Comparison of ENCODE assay signal across 17 cellular contexts in genomic region chrX:66164931-66165330, GRCh38. TPM values are rescaled to one million over a fixed set of nuclear protein-coding genes. Genes with fewer than 3 reads are reported as not detected.
DNase-seq lines count a peak whose midpoint lies in the region; ATAC-seq and TF ChIP-seq lines count a peak whose summit lies in the region.
"Had no signal": no experiment of that assay in that cellular context is flagged by ENCODE, and none has a peak within 500 bp of the region (broad histone marks: within the 10 kb centered on the region; RNA-seq: fewer than 3 reads in every experiment).

No MANE protein-coding gene starts in this region.

- TF ChIP-seq CTCF in AG04449 (IDR thresholded peaks at IDR 0.05; ENCODE audit: insufficient read depth, low read length, missing control alignments), result no peak
- no peak for TF ChIP-seq CTCF in ascending aorta (IDR thresholded peaks at IDR 0.05)
- TF ChIP-seq CTCF in progenitor cell of endocrine pancreas (IDR thresholded peaks at IDR 0.05; ENCODE audit: unreplicated experiment), result no peak

- POLR2A ChIA-PET in AG04449 (lab: Yijun Ruan, JAX), result no interaction called here

- H3K4me3 Mint-ChIP-seq in progenitor cell of endocrine pancreas (ENCODE audit: low read depth), result peak overlapping the region; percentile 88

- intact Hi-C loops in ascending aorta (cut with DNase I), result loop anchor here (5.0 kb wide), 1 partner anchor 568 kb away; no protein-coding TSS in a partner anchor

- H3K27ac ChIP-seq in ascending aorta (peak overlapping the region in 1 of 2 donors; percentile 70), iPS-18a (ENCODE audit: low read length) (no peak overlapping the region)
- H3K27ac ChIP-seq: SJSA1, testis, VCaP had no signal

- H3K4me3 ChIP-seq in AG04449 (ENCODE audit: low read depth, low read length), result peak overlapping the region; percentile 58
- H3K4me3 ChIP-seq in ascending aorta, result peak overlapping the region; percentile 48 to 65
- peak overlapping the region; percentile 78 for H3K4me3 ChIP-seq in iPS-18a (ENCODE audit: low read length)
- H3K4me3 ChIP-seq: GM12878, lung, SJSA1 had no signal

- H3K27me3 Mint-ChIP-seq in progenitor cell of endocrine pancreas, result no peaks in the 10 kb centered on the region

- H3K4me1 Mint-ChIP-seq in progenitor cell of endocrine pancreas (ENCODE audit: low read depth), result peaks cover 5% of the 10 kb centered on the region

- no peak for ATAC-seq in GM19023 (IDR thresholded peaks at IDR 0.05; ENCODE audit: unreplicated experiment)
- ATAC-seq: GM12878 had no signal

- H3K27me3 ChIP-seq in ascending aorta (no peaks in the 10 kb centered on the region), iPS-18a (ENCODE audit: control insufficient read depth, insufficient read depth, low read length) (no peaks in the 10 kb centered on the region)
- H3K27me3 ChIP-seq: SJSA1, testis had no signal

- H3K9me3 Mint-ChIP-seq in progenitor cell of endocrine pancreas (ENCODE audit: low read depth), result peaks cover 11% of the 10 kb centered on the region

- H3K36me3 Mint-ChIP-seq in progenitor cell of endocrine pancreas (ENCODE audit: insufficient read depth), result peaks cover 3% of the 10 kb centered on the region

- H3K4me1 ChIP-seq in ascending aorta (no peaks in the 10 kb centered on the region), iPS-18a (ENCODE audit: control insufficient read depth, low read depth, low read length) (no peaks in the 10 kb centered on the region)
- H3K4me1 ChIP-seq: SJSA1, testis had no signal

- H3K27ac Mint-ChIP-seq in progenitor cell of endocrine pancreas, result no peak overlapping the region

- H3K36me3 ChIP-seq in ascending aorta (no peaks in the 10 kb centered on the region), iPS-18a (ENCODE audit: control insufficient read depth, low read depth, low read length) (peaks cover 5% of the 10 kb centered on the region)
- H3K36me3 ChIP-seq: SJSA1 had no signal

- H3K9me3 ChIP-seq in ascending aorta (no peaks in the 10 kb centered on the region), iPS-18a (ENCODE audit: control insufficient read depth, low read depth, low read length) (peaks cover 18% of the 10 kb centered on the region)
- H3K9me3 ChIP-seq: SJSA1, testis had no signal

- CTCF ChIA-PET in AG04449 (lab: Yijun Ruan, JAX), result no interaction called here

- DNase-seq in AG04449 (ENCODE audit: low read depth, low spot score), result no peak
- no peak for DNase-seq in ascending aorta (ENCODE audit: low spot score in 2 of 2)
- no peak for DNase-seq in progenitor cell of endocrine pancreas (ENCODE audit: low spot score, unreplicated experiment)
- no peak for DNase-seq in stimulated activated CD8-positive, alpha-beta memory T cell treated with anti-CD3 and anti-CD28 coated beads, Interleukin-4, amount 100 ng/mL, for 48 hours
- DNase-seq in activated naive CD4-positive, alpha-beta T cell (lab: John Stamatoyannopoulos, UW), result no peak
- DNase-seq in activated effector memory CD4-positive, alpha-beta T cell treated with Interleukin-2 at 50 U/mL for 16 hours, result no peak
- DNase-seq: activated CD8-positive, alpha-beta memory T cell treated with anti-CD3 and anti-CD28 coated beads, Interleukin-2, amount 50 U/mL, for 4 hours; DND-41; effector memory CD4-positive, alpha-beta T cell; NK-92 treated with Interleukin-12 subunit alpha and Interleukin-12 subunit beta, amount 100 ng/mL, for 24 hours; testis had no signal

- H3K9ac ChIP-seq in iPS-18a (ENCODE audit: low read length), result peak overlapping the region; percentile 63

RNA-seq across cellular contexts. Expression of gene HEPH, which starts 0.9 kb away (rescaled TPM):
- total RNA-seq in ascending aorta, result 38.8 TPM
- 91.8 and 92.4 TPM in 2 replicates for total RNA-seq in progenitor cell of endocrine pancreas
